20 cellular contexts compared by ENCODE assay signal in the genomic region with DNA sequence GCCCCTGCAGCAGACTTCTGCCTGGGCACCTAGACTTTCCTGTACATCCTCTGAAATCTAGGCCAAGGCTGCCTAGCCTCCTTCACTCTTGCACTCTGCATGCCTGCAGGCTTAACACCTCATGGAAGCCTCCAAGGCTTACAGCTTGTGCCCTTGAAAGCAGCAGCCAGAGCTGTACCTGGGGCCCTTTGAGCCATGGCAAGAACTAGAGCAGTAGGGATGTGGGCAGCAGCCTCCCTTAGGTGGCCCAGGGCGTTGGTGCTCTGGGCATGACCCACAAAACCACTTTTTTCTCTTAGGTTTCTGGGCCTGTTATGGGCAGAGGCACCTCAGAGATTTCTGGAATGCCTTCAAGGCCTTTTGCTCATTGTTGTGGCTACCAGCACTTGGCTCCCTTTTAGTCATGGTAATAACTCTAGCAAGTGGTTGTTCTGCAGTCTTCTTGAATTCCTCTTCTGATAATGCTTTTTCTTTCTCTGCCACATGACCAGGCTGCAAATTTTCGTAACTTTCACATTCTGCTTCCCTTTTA.
DNase-seq lines count a peak whose midpoint lies in the region; ATAC-seq and TF ChIP-seq lines count a peak whose summit lies in the region.
"Had no signal": no experiment of that assay in that cellular context is flagged by ENCODE, and none has a peak within 500 bp of the region (broad histone marks: within the 10 kb centered on the region; RNA-seq: fewer than 3 reads in every experiment).

No MANE protein-coding gene starts in this region.

- in situ Hi-C loops in astrocyte of the cerebellum (cut with HindIII; ENCODE audit: low sequenced_read_pairs): no loop called here

- TF ChIP-seq CTCF in astrocyte of the cerebellum (IDR thresholded peaks at IDR 0.05; ENCODE audit: low read depth, low read length, missing control alignments): no peak

- DNase-seq in stimulated activated naive CD8-positive, alpha-beta T cell treated with anti-CD3 and anti-CD28 coated beads, Interleukin-15, amount 100 ng/mL, for 72 hours: no peak
- DNase-seq in stimulated activated naive CD8-positive, alpha-beta T cell treated with anti-CD3 and anti-CD28 coated beads, Interleukin-15, Interleukin-2, amounts not matched to agents 100 U/mL and 50 U/mL, for 24 hours: no peak
- DNase-seq in astrocyte of the cerebellum (ENCODE audit: low read depth) (peak; percentile 12), myocyte (ENCODE audit: low read depth) (peak; percentile 82), pons (ENCODE audit: low spot score) (no peak), ecto neural progenitor cell (ENCODE audit: low spot score) (no peak)
- DNase-seq: 8988T, H9, KG1, NCI-H1105, NCI-H146, NCI-H2029 treated with DMSO at 0.1 percent for 48 hours, NCI-H345, NCI-H524, NCI-H774, Peyer's patch had no signal

- no peak overlapping the region for H3K4me3 Mint-ChIP-seq in stimulated activated naive CD8-positive, alpha-beta T cell treated with anti-CD3 and anti-CD28 coated beads, Interleukin-15, amount 100 ng/mL, for 72 hours
- H3K4me3 Mint-ChIP-seq: CD14-positive monocyte, H9 had no signal

- no peak overlapping the region for H3K27ac Mint-ChIP-seq in stimulated activated naive CD8-positive, alpha-beta T cell treated with anti-CD3 and anti-CD28 coated beads, Interleukin-15, amount 100 ng/mL, for 72 hours
- H3K27ac Mint-ChIP-seq: H9 had no signal

- no peaks in the 10 kb centered on the region for H3K9me3 Mint-ChIP-seq in stimulated activated naive CD8-positive, alpha-beta T cell treated with anti-CD3 and anti-CD28 coated beads, Interleukin-15, amount 100 ng/mL, for 72 hours

- ATAC-seq in stimulated activated naive CD8-positive, alpha-beta T cell treated with anti-CD3 and anti-CD28 coated beads, Interleukin-15, amount 100 ng/mL, for 72 hours: peak; percentile 40
- ATAC-seq in stimulated activated naive CD8-positive, alpha-beta T cell treated with anti-CD3 and anti-CD28 coated beads, Interleukin-15, Interleukin-2, amounts not matched to agents 100 U/mL and 50 U/mL, for 24 hours: no peak
- ATAC-seq in GM21526 (IDR thresholded peaks at IDR 0.05; ENCODE audit: low FRiP score, unreplicated experiment) (no peak), HG02973 (IDR thresholded peaks at IDR 0.05; ENCODE audit: unreplicated experiment) (no peak)

- H3K4me3 ChIP-seq in astrocyte of the cerebellum (ENCODE audit: low read depth, low read length): no peak overlapping the region
- H3K4me3 ChIP-seq: Peyer's patch, SJCRH30 had no signal

- H3K4me1 Mint-ChIP-seq in stimulated activated naive CD8-positive, alpha-beta T cell treated with anti-CD3 and anti-CD28 coated beads, Interleukin-15, amount 100 ng/mL, for 72 hours: no peaks in the 10 kb centered on the region
- H3K4me1 Mint-ChIP-seq: CD14-positive monocyte, H9 had no signal

- H3K27me3 Mint-ChIP-seq in stimulated activated naive CD8-positive, alpha-beta T cell treated with anti-CD3 and anti-CD28 coated beads, Interleukin-15, amount 100 ng/mL, for 72 hours: no peaks in the 10 kb centered on the region

Comparison
In these comparisons a context has a peak if more than half of its experiments do, and no peak if none do; other contexts are left out.
1. DNase-seq: peak in astrocyte of the cerebellum (single experiment) and myocyte (single experiment); none in stimulated activated naive CD8-positive, alpha-beta T cell treated with anti-CD3 and anti-CD28 coated beads, Interleukin-15, amount 100 ng/mL, for 72 hours (0 of 2), stimulated activated naive CD8-positive, alpha-beta T cell treated with anti-CD3 and anti-CD28 coated beads, Interleukin-15, Interleukin-2, amounts not matched to agents 100 U/mL and 50 U/mL, for 24 hours (single experiment), pons (single experiment) and ecto neural progenitor cell (single experiment).